In the genomic region with DNA sequence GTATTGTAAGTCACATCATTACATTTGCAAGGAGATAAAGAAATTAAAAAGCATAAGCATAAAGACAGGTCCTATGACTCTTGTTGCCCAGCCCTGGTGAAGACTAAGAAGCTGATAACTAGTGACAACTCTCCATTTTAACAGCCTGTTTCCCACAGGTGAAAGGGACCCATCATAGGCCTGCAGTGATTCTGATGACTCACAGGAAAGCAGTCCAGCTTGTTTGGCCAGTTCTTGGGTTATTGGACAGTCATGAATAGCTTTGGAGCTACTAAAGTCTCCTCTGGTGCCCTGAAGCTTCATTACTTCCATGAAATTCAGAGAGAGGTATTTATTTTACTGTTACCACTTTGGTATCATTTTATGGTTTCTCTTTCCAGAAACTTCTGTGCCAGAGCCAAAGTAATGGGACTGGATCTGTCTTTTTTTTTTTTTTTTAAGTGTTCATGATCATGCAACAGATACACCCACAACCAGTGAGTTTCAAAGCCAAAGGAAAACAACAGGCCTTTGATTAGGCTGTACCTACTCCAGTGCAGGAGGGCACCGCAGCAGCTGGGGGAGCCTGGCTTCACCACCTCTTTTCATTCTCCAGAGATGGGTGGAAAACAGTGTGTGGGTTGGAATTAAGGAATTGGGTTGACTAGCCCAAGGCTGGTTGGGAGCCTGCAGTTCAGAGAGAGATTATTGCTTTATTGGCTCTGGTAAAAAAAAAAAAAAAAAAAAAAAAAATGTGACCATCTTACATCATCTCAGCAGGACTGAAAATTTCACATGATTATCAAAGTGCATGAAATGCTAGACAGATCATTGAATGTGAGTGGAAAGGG, we compare ENCODE assay signal across 8 cellular contexts. TPM values are rescaled to one million over a fixed set of nuclear protein-coding genes. Genes with fewer than 3 reads are reported as not detected.
A peak's percentile ranks its signal among the peaks of the same experiment; 100 is the strongest.
DNase-seq lines count a peak whose midpoint lies in the region; ATAC-seq lines count a peak whose summit lies in the region.

No MANE protein-coding gene starts in this region.

- in situ Hi-C loops in GM23248 (cut with MboI) = no loop called here

- H3K9ac ChIP-seq in GM23248 = no peak overlapping the region

- peak overlapping the region in 3 of 4 donors; percentile 6 to 61 (median 21) for H3K4me3 Mint-ChIP-seq in CD4-positive, CD25-positive, alpha-beta regulatory T cell

- no peaks in the 10 kb centered on the region for H4K20me1 ChIP-seq in GM23248 (ENCODE audit: insufficient read depth)

- peak overlapping the region; percentile 52 for H3K4me2 ChIP-seq in GM23248 (ENCODE audit: unreplicated experiment)

- H2AFZ ChIP-seq in GM23248 = no peak overlapping the region

- peaks cover 29 to 63% (median 45%) of the 10 kb centered on the region in 4 donors for H3K4me1 Mint-ChIP-seq in CD4-positive, CD25-positive, alpha-beta regulatory T cell

- no peaks in the 10 kb centered on the region for H3K9me3 ChIP-seq in CD4-positive, CD25-positive, alpha-beta regulatory T cell (ENCODE audit: control insufficient read depth in 2 of 2, low read length in 2 of 2)
- no peaks in the 10 kb centered on the region for H3K9me3 ChIP-seq in GM23248 (ENCODE audit: low read depth)

- H3K79me2 ChIP-seq in GM23248 (ENCODE audit: insufficient read depth) = no peaks in the 10 kb centered on the region

- ATAC-seq in CD4-positive, CD25-positive, alpha-beta regulatory T cell (ENCODE audit: low read depth in 2 of 2) = no peak
- ATAC-seq in left colon (peak; percentile 93), HG03571 (IDR thresholded peaks at IDR 0.05; ENCODE audit: unreplicated experiment) (no peak)

- no peaks in the 10 kb centered on the region for H3K36me3 Mint-ChIP-seq in CD4-positive, CD25-positive, alpha-beta regulatory T cell

- peaks cover 15% of the 10 kb centered on the region for H3F3A ChIP-seq in GM23248 (ENCODE audit: insufficient read depth)

- peaks cover 43% of the 10 kb centered on the region for H3K4me1 ChIP-seq in CD4-positive, CD25-positive, alpha-beta regulatory T cell (ENCODE audit: control insufficient read depth, insufficient read depth, low read length, poor library complexity, severe bottlenecking)
- peaks cover 15% of the 10 kb centered on the region for H3K4me1 ChIP-seq in GM23248 (ENCODE audit: insufficient read depth)

- H3K9me3 Mint-ChIP-seq in CD4-positive, CD25-positive, alpha-beta regulatory T cell = peaks cover 0 to 6% (median under 1%) of the 10 kb centered on the region in 7 donors

- peak overlapping the region; percentile 37 for H3K4me3 ChIP-seq in CD4-positive, CD25-positive, alpha-beta regulatory T cell (ENCODE audit: low read depth, low read length)
- H3K4me3 ChIP-seq in GM23248 = peak overlapping the region; percentile 54

- peak in 1 of 3 donors; percentile 13 for DNase-seq in CD4-positive, CD25-positive, alpha-beta regulatory T cell
- peak; percentile 77 for DNase-seq in GM23248
- peak; percentile 33 for DNase-seq in SW480 (ENCODE audit: low spot score)
- DNase-seq in left colon = peak; percentile 32 to 54
- no peak for DNase-seq in DMS114 treated with DMSO at 0.1 percent for 48 hours (lab: John Stamatoyannopoulos, UW; ENCODE audit: unreplicated experiment)
- no peak for DNase-seq in activated gamma-delta T cell treated with Interleukin-2 at 50 U/mL for 16 hours
- no peak for DNase-seq in AML-193 (lab: John Stamatoyannopoulos, UW)

- H3K36me3 ChIP-seq in CD4-positive, CD25-positive, alpha-beta regulatory T cell (ENCODE audit: control insufficient read depth, insufficient read depth, low read length) = no peaks in the 10 kb centered on the region
- H3K36me3 ChIP-seq in GM23248 (ENCODE audit: low read depth) = no peaks in the 10 kb centered on the region

- no peaks in the 10 kb centered on the region for H3K27me3 ChIP-seq in CD4-positive, CD25-positive, alpha-beta regulatory T cell (ENCODE audit: control insufficient read depth, insufficient read depth, low read length)
- no peaks in the 10 kb centered on the region for H3K27me3 ChIP-seq in GM23248 (replicated peaks; ENCODE audit: insufficient read depth)

- H3K9me2 ChIP-seq in GM23248 (ENCODE audit: insufficient read depth) = no peaks in the 10 kb centered on the region

- H3K27ac ChIP-seq in CD4-positive, CD25-positive, alpha-beta regulatory T cell (ENCODE audit: insufficient read depth, low read length, poor library complexity, severe bottlenecking) = no peak overlapping the region
- H3K27ac ChIP-seq in GM23248 = peak overlapping the region; percentile 46

- peak overlapping the region; percentile 40 to 77 (median 72) for H3K27ac Mint-ChIP-seq in CD4-positive, CD25-positive, alpha-beta regulatory T cell

- WGBS in GM23248 (ENCODE audit: low coverage in 1 of 2, low lambda C conversion rate in 2 of 2, missing lambda C conversion rate in 2 of 2), 2 experiments = 11 to 29% methylated on average over 1 of the region's 1 CpG

- H3K27me3 Mint-ChIP-seq in CD4-positive, CD25-positive, alpha-beta regulatory T cell = no peaks in the 10 kb centered on the region

- intact Hi-C loops in left colon (cut with DNase I, micrococcal nuclease) = no loop called here

RNA-seq across cellular contexts. Expression of a gene that starts 55.3 kb away (rescaled TPM):
- total RNA-seq in CD4-positive, CD25-positive, alpha-beta regulatory T cell = 91.4 TPM
- 10 to 100 TPM; 53.5 to 87.9 (median 71.9) TPM for polyA plus RNA-seq in CD4-positive, CD25-positive, alpha-beta regulatory T cell
- total RNA-seq in GM23248 (2014; rRNA removed; shearing (Covaris generic)) = 20.3 and 25.4 TPM in 2 replicates
- 7.4 and 8.2 TPM in 2 replicates for polyA plus RNA-seq in GM23248 (2016; fragmentation: Nextera tagmentation; extraction: Ambion mirVana)
- total RNA-seq in left colon = 100 to 1,000 TPM in 1 of 2 donors, 10 to 100 TPM in 1; 98.5 to 144 TPM

Comparison
In these comparisons a context has a peak if more than half of its experiments do, and no peak if none do; other contexts are left out.
1. DNase-seq: peak in GM23248 (single experiment), SW480 (single experiment) and left colon (2 of 2); none in DMS114 treated with DMSO at 0.1 percent for 48 hours (single experiment), activated gamma-delta T cell treated with Interleukin-2 at 50 U/mL for 16 hours (single experiment) and AML-193 (0 of 2).